1 cellular context compared by ENCODE assay signal in the genomic region with DNA sequence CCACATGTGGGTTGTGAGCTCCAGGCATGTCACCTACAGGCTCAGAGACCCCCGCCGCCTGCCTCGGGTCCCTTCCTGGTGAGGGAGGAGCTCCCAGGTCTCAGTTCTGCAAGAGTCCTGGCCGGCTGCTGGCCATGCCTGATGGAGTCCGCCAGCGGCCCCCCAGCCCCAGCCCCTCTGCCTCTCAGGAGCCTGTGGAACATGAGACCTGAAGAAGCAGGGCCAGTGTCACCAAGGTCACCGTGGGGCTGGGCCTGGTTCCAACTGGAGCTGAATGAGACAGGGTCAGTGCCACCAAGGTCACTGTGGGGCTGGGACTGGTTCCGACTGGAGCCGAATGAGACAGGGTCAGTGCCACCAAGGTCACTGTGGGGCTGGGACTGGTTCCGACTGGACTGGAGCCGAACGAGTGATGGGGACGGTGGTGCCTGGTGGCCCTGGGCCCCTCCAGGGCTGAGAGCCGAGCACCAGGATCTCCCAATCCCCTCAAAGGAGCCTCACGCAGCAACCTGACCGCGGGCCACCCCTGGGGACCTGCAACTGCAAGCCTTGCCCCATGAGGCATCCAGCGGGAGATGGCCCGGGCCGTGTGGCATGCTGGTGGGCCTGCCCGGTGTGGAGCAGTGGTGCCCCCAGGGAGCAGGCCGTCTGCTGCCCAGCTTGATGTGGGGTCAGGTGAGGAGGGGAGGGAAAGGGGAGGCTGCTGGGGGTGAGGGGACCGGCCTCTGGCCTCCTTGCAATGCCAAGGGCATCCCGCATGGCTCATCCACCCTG.
TF ChIP-seq lines count a peak whose summit lies in the region.

No MANE protein-coding gene starts in this region.

TF ChIP-seq in GM12878, 131 proteins besides CTCF, POLR2A, EP300 and RAD21:
- TF ChIP-seq RFX5 (IDR thresholded peaks at IDR 0.05; ENCODE audit: low read depth, low read length) (no peak), SMAD1 (IDR thresholded peaks at IDR 0.05; ENCODE audit: low read depth, partially characterized antibody) (no peak), BACH1 (IDR thresholded peaks at IDR 0.05; ENCODE audit: borderline replicate concordance) (no peak), HDAC2 (IDR thresholded peaks at IDR 0.05) (no peak), MEF2B (IDR thresholded peaks at IDR 0.05; ENCODE audit: partially characterized antibody, poor library complexity, severe bottlenecking) (no peak), CHD2 (IDR thresholded peaks at IDR 0.05; ENCODE audit: borderline replicate concordance, low read depth, low read length) (no peak), ZNF24 (IDR thresholded peaks at IDR 0.05) (no peak), ZNF207 (IDR thresholded peaks at IDR 0.05; ENCODE audit: borderline replicate concordance) (no peak), NFYA (IDR thresholded peaks at IDR 0.05; ENCODE audit: borderline replicate concordance, low read depth, low read length) (no peak), CEBPB (IDR thresholded peaks at IDR 0.05; ENCODE audit: borderline replicate concordance in 1 of 2, low read depth in 2 of 2, low read length in 2 of 2) (no peak), SIN3A (IDR thresholded peaks at IDR 0.05; ENCODE audit: low read depth, low read length) (no peak), POU2F2 (IDR thresholded peaks at IDR 0.05; ENCODE audit: borderline replicate concordance, low read depth, low read length) (no peak)
- TF ChIP-seq, protein P1, sequence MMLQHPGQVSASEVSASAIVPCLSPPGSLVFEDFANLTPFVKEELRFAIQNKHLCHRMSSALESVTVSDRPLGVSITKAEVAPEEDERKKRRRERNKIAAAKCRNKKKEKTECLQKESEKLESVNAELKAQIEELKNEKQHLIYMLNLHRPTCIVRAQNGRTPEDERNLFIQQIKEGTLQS (IDR thresholded peaks at IDR 0.05; ENCODE audit: borderline replicate concordance, extremely low read depth, low read depth, low read length): no peak
- TF ChIP-seq, protein P2, sequence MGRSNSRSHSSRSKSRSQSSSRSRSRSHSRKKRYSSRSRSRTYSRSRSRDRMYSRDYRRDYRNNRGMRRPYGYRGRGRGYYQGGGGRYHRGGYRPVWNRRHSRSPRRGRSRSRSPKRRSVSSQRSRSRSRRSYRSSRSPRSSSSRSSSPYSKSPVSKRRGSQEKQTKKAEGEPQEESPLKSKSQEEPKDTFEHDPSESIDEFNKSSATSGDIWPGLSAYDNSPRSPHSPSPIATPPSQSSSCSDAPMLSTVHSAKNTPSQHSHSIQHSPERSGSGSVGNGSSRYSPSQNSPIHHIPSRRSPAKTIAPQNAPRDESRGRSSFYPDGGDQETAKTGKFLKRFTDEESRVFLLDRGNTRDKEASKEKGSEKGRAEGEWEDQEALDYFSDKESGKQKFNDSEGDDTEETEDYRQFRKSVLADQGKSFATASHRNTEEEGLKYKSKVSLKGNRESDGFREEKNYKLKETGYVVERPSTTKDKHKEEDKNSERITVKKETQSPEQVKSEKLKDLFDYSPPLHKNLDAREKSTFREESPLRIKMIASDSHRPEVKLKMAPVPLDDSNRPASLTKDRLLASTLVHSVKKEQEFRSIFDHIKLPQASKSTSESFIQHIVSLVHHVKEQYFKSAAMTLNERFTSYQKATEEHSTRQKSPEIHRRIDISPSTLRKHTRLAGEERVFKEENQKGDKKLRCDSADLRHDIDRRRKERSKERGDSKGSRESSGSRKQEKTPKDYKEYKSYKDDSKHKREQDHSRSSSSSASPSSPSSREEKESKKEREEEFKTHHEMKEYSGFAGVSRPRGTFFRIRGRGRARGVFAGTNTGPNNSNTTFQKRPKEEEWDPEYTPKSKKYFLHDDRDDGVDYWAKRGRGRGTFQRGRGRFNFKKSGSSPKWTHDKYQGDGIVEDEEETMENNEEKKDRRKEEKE (IDR thresholded peaks at IDR 0.05): no peak
- TF ChIP-seq, protein P3, sequence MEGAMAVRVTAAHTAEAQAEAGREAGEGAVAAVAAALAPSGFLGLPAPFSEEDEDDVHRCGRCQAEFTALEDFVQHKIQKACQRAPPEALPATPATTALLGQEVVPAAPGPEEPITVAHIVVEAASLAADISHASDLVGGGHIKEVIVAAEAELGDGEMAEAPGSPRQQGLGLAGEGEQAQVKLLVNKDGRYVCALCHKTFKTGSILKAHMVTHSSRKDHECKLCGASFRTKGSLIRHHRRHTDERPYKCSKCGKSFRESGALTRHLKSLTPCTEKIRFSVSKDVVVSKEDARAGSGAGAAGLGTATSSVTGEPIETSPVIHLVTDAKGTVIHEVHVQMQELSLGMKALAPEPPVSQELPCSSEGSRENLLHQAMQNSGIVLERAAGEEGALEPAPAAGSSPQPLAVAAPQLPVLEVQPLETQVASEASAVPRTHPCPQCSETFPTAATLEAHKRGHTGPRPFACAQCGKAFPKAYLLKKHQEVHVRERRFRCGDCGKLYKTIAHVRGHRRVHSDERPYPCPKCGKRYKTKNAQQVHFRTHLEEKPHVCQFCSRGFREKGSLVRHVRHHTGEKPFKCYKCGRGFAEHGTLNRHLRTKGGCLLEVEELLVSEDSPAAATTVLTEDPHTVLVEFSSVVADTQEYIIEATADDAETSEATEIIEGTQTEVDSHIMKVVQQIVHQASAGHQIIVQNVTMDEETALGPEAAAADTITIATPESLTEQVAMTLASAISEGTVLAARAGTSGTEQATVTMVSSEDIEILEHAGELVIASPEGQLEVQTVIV (IDR thresholded peaks at IDR 0.05; ENCODE audit: borderline replicate concordance, partially characterized antibody): no peak
- TF ChIP-seq, protein P4, sequence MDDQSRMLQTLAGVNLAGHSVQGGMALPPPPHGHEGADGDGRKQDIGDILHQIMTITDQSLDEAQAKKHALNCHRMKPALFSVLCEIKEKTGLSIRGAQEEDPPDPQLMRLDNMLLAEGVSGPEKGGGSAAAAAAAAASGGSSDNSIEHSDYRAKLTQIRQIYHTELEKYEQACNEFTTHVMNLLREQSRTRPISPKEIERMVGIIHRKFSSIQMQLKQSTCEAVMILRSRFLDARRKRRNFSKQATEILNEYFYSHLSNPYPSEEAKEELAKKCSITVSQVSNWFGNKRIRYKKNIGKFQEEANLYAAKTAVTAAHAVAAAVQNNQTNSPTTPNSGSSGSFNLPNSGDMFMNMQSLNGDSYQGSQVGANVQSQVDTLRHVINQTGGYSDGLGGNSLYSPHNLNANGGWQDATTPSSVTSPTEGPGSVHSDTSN (IDR thresholded peaks at IDR 0.05; ENCODE audit: insufficient replicate concordance, low read depth, low read length): no peak
